22 cellular contexts compared by ENCODE assay signal in genomic region chr4:53573696-53574095, GRCh38. TPM values are rescaled to one million over a fixed set of nuclear protein-coding genes. Genes with fewer than 3 reads are reported as not detected.
"Had no signal": no experiment of that assay in that cellular context is flagged by ENCODE, and none has a peak within 500 bp of the region (broad histone marks: within the 10 kb centered on the region; RNA-seq: fewer than 3 reads in every experiment).

No MANE protein-coding gene starts in this region.

- H3K4me1 ChIP-seq: esophagus muscularis mucosa had no signal

- DNase-seq: activated CD4-positive, alpha-beta T cell treated with anti-CD3 and anti-CD28 coated beads, Interleukin-2, amount 10 ng/mL, durations not matched to agents 24 days and 14 days; activated CD8-positive, alpha-beta memory T cell treated with anti-CD3 and anti-CD28 coated beads, Interleukin-2, amount 50 U/mL, for 4 hours; activated CD8-positive, alpha-beta T cell treated with anti-CD3 and anti-CD28 coated beads, Interleukin-2, amount 10 ng/mL, durations not matched to agents 7 days and 5 days; activated gamma-delta T cell; activated T-cell treated with anti-CD3 and anti-CD28 coated beads, Interleukin-2, amount 50 U/mL, for 72 hours; amniotic stem cell; central memory CD4-positive, alpha-beta T cell; colonic mucosa; foreskin fibroblast; glutamatergic neuron; hypothalamus; kidney; left ventricle myocardium inferior; mucosa of descending colon; naive thymus-derived CD4-positive, alpha-beta T cell; pancreas; stimulated activated CD4-positive, alpha-beta T cell treated with anti-CD3 and anti-CD28 coated beads, Interleukin-12 subunit alpha, Interleukin-12 subunit beta, amount 100 ng/mL, for 4 hours; stimulated activated CD4-positive, alpha-beta T cell treated with anti-CD3 and anti-CD28 coated beads, Interleukin-2, amount 100 ng/mL, for 48 hours; stimulated activated naive B cell treated with anti-CD40 and anti-IgM and Interleukin-4, amounts not matched to agents 10 μg/mL and 1 μg/mL and 100 μg/mL, for 72 hours; thyroid gland; uterus had no signal

- H3K27me3 ChIP-seq: colonic mucosa, esophagus muscularis mucosa, pancreas, thyroid gland, uterus had no signal

- H3K4me3 ChIP-seq: colonic mucosa, esophagus muscularis mucosa, left ventricle myocardium inferior, mucosa of descending colon, pancreas, thyroid gland, uterus had no signal

- FAIRE-seq: kidney, pancreas had no signal

- ATAC-seq: activated CD8-positive, alpha-beta T cell treated with anti-CD3 and anti-CD28 coated beads, Interleukin-2, amount 10 ng/mL, durations not matched to agents 7 days and 5 days; activated T-cell treated with anti-CD3 and anti-CD28 coated beads, Interleukin-2, amount 50 U/mL, for 72 hours; mucosa of descending colon; naive thymus-derived CD4-positive, alpha-beta T cell; pancreas; stimulated activated naive B cell treated with anti-CD40 and anti-IgM and Interleukin-4, amounts not matched to agents 10 μg/mL and 1 μg/mL and 100 μg/mL, for 72 hours had no signal

- H3K36me3 ChIP-seq: colonic mucosa, esophagus muscularis mucosa, left ventricle myocardium inferior, thyroid gland, uterus had no signal

- H3K9me3 ChIP-seq: colonic mucosa, esophagus muscularis mucosa, left ventricle myocardium inferior, mucosa of descending colon, pancreas, thyroid gland, uterus had no signal

- H3K27ac ChIP-seq: colonic mucosa, esophagus muscularis mucosa, left ventricle myocardium inferior, pancreas, thyroid gland, uterus had no signal

RNA-seq across cellular contexts. Expression of gene LNX1, which starts 17.6 kb away (rescaled TPM):
- total RNA-seq: activated CD4-positive, alpha-beta T cell treated with anti-CD3 and anti-CD28 coated beads, Interleukin-2, amount 10 ng/mL, durations not matched to agents 24 days and 14 days; activated CD8-positive, alpha-beta T cell treated with anti-CD3 and anti-CD28 coated beads, Interleukin-2, amount 10 ng/mL, durations not matched to agents 7 days and 5 days; naive thymus-derived CD4-positive, alpha-beta T cell had no signal
